33 cellular contexts compared by ENCODE assay signal in genomic region chr19:46390121-46390858, GRCh38. TPM values are rescaled to one million over a fixed set of nuclear protein-coding genes. Genes with fewer than 3 reads are reported as not detected.
A peak's percentile ranks its signal among the peaks of the same experiment; 100 is the strongest.
DNase-seq lines count a peak whose midpoint lies in the region; ATAC-seq and TF ChIP-seq lines count a peak whose summit lies in the region.
"Had no signal": no experiment of that assay in that cellular context is flagged by ENCODE, and none has a peak within 500 bp of the region (broad histone marks: within the 10 kb centered on the region; RNA-seq: fewer than 3 reads in every experiment).

No MANE protein-coding gene starts in this region.

- POLR2A ChIA-PET in RWPE1 (lab: Yijun Ruan, JAX; ENCODE audit: low non-redundant PET), result no interaction called here

- peak overlapping the region; percentile 58 for H3K27ac ChIP-seq in RWPE1
- H3K27ac ChIP-seq: heart left ventricle, PC-9, psoas muscle had no signal

- intact Hi-C loops in left colon (cut with DNase I, micrococcal nuclease), result no loop called here

- H3K4me1 Mint-ChIP-seq in activated T-cell treated with anti-CD3 and anti-CD28 coated beads, Interleukin-2, amount 50 U/mL, for 4 hours (ENCODE audit: low read depth), result peaks cover 5% of the 10 kb centered on the region
- no peaks in the 10 kb centered on the region for H3K4me1 Mint-ChIP-seq in stimulated activated memory B cell treated with anti-CD40 and anti-IgM and Interleukin-4, amounts not matched to agents 10 μg/mL and 1 μg/mL and 100 μg/mL, for 72 hours

- H3K4me3 Mint-ChIP-seq in activated T-cell treated with anti-CD3 and anti-CD28 coated beads, Interleukin-2, amount 50 U/mL, for 4 hours, result no peak overlapping the region
- no peak overlapping the region for H3K4me3 Mint-ChIP-seq in stimulated activated memory B cell treated with anti-CD40 and anti-IgM and Interleukin-4, amounts not matched to agents 10 μg/mL and 1 μg/mL and 100 μg/mL, for 72 hours
- H3K4me3 Mint-ChIP-seq: activated CD4-positive, alpha-beta memory T cell treated with anti-CD3 and anti-CD28 coated beads, Interleukin-2, amount 10 ng/mL, durations not matched to agents 7 days and 5 days; CD8-positive, alpha-beta T cell; H9; naive thymus-derived CD8-positive, alpha-beta T cell had no signal

- no peak overlapping the region for H3K27ac Mint-ChIP-seq in stimulated activated memory B cell treated with anti-CD40 and anti-IgM and Interleukin-4, amounts not matched to agents 10 μg/mL and 1 μg/mL and 100 μg/mL, for 72 hours
- H3K27ac Mint-ChIP-seq: activated CD4-positive, alpha-beta memory T cell treated with anti-CD3 and anti-CD28 coated beads, Interleukin-2, amount 10 ng/mL, durations not matched to agents 7 days and 5 days; activated naive CD4-positive, alpha-beta T cell treated with anti-CD3 and anti-CD28 coated beads, Interleukin-2, amount 50 U/mL, for 72 hours; activated T-helper 2 cell treated with anti-CD3 and anti-CD28 coated beads, Interferon-gamma antibody, Interleukin-2, Interleukin-4, amounts not matched to agents 10 μg/mL and 5 μg/mL and 100 μg/mL, durations not matched to agents 14 hours and 24 hours and 36 hours; CD8-positive, alpha-beta T cell had no signal

- no peak for DNase-seq in activated T-cell treated with anti-CD3 and anti-CD28 coated beads, Interleukin-2, amount 50 U/mL, for 4 hours
- DNase-seq in activated T-cell treated with anti-CD3 and anti-CD28 coated beads, Interleukin-2, amount 50 U/mL, for 1 hour, result no peak
- DNase-seq in RWPE1 (ENCODE audit: low spot score), result no peak
- DNase-seq in left colon, result no peak
- no peak for DNase-seq in stimulated activated CD4-positive, alpha-beta T cell treated with anti-CD3 and anti-CD28 coated beads, Interleukin-4, amount 100 ng/mL, for 1 hour
- DNase-seq in DMS53 treated with DMSO at 0.1 percent for 48 hours (lab: John Stamatoyannopoulos, UW; ENCODE audit: unreplicated experiment), result no peak
- DNase-seq in germinal center (ENCODE audit: low spot score), result no peak
- DNase-seq: activated CD4-positive, alpha-beta memory T cell treated with anti-CD3 and anti-CD28 coated beads, Interleukin-2, amount 10 ng/mL, durations not matched to agents 7 days and 5 days; AML-193; caudate nucleus; CD8-positive, alpha-beta T cell; cortex of kidney; H9; KBM-7; naive thymus-derived CD8-positive, alpha-beta T cell; NCI-H1092; NCI-H187 treated with DMSO at 0.1 percent for 48 hours; NCI-H524 treated with DMSO at 0.1 percent for 48 hours; nucleus accumbens; PC-9; SHP77; stimulated activated naive CD8-positive, alpha-beta T cell treated with anti-CD3 and anti-CD28 coated beads, Interleukin-15, Interleukin-2, amounts not matched to agents 100 U/mL and 50 U/mL, for 24 hours had no signal

- H3K9me3 Mint-ChIP-seq in activated T-cell treated with anti-CD3 and anti-CD28 coated beads, Interleukin-2, amount 50 U/mL, for 4 hours, result no peaks in the 10 kb centered on the region
- H3K9me3 Mint-ChIP-seq in stimulated activated memory B cell treated with anti-CD40 and anti-IgM and Interleukin-4, amounts not matched to agents 10 μg/mL and 1 μg/mL and 100 μg/mL, for 72 hours, result peaks cover 3% of the 10 kb centered on the region
- H3K9me3 Mint-ChIP-seq: activated naive CD4-positive, alpha-beta T cell treated with anti-CD3 and anti-CD28 coated beads, Interleukin-2, amount 50 U/mL, for 72 hours; CD8-positive, alpha-beta T cell; naive thymus-derived CD8-positive, alpha-beta T cell had no signal

- ATAC-seq in activated T-cell treated with anti-CD3 and anti-CD28 coated beads, Interleukin-2, amount 50 U/mL, for 4 hours, result peak; percentile 42 to 51
- ATAC-seq in left colon, result peak; percentile 10
- ATAC-seq in stimulated activated memory B cell treated with anti-CD40 and anti-IgM and Interleukin-4, amounts not matched to agents 10 μg/mL and 1 μg/mL and 100 μg/mL, for 72 hours, result peak; percentile 35
- ATAC-seq: activated naive CD4-positive, alpha-beta T cell treated with anti-CD3 and anti-CD28 coated beads, Interleukin-2, amount 50 U/mL, for 72 hours; CD8-positive, alpha-beta T cell; esophagus mucosa; naive thymus-derived CD8-positive, alpha-beta T cell; stimulated activated naive CD8-positive, alpha-beta T cell treated with anti-CD3 and anti-CD28 coated beads, Interleukin-15, Interleukin-2, amounts not matched to agents 100 U/mL and 50 U/mL, for 24 hours had no signal

- peaks cover 27% of the 10 kb centered on the region for H3K36me3 Mint-ChIP-seq in activated T-cell treated with anti-CD3 and anti-CD28 coated beads, Interleukin-2, amount 50 U/mL, for 4 hours (ENCODE audit: insufficient read depth)
- peaks cover 65% of the 10 kb centered on the region for H3K36me3 Mint-ChIP-seq in stimulated activated memory B cell treated with anti-CD40 and anti-IgM and Interleukin-4, amounts not matched to agents 10 μg/mL and 1 μg/mL and 100 μg/mL, for 72 hours

- H3K27me3 Mint-ChIP-seq in activated T-cell treated with anti-CD3 and anti-CD28 coated beads, Interleukin-2, amount 50 U/mL, for 4 hours (ENCODE audit: low read depth), result no peaks in the 10 kb centered on the region
- H3K27me3 Mint-ChIP-seq in stimulated activated memory B cell treated with anti-CD40 and anti-IgM and Interleukin-4, amounts not matched to agents 10 μg/mL and 1 μg/mL and 100 μg/mL, for 72 hours, result no peaks in the 10 kb centered on the region
- H3K27me3 Mint-ChIP-seq: activated CD4-positive, alpha-beta memory T cell treated with anti-CD3 and anti-CD28 coated beads, Interleukin-2, amount 10 ng/mL, durations not matched to agents 7 days and 5 days; naive thymus-derived CD8-positive, alpha-beta T cell had no signal

- CTCF ChIA-PET in RWPE1 (lab: Yijun Ruan, JAX), result no interaction called here

- no peak for TF ChIP-seq CTCF in RWPE1 (conservative IDR thresholded peaks at IDR 0.05; ENCODE audit: low read depth)

RNA-seq across cellular contexts. Expression of gene CCDC8, which starts 23.1 kb away (rescaled TPM):
- under 1 TPM in 2 of 3 donors, not detected in 1; 0.05 to 0.08 TPM for total RNA-seq in activated T-cell treated with anti-CD3 and anti-CD28 coated beads, Interleukin-2, amount 50 U/mL, for 4 hours
- 1 to 10 TPM in 1 of 2 donors, under 1 TPM in 1; 0.40 to 2.5 TPM for total RNA-seq in left colon
- total RNA-seq: A172; activated CD4-positive, alpha-beta memory T cell treated with anti-CD3 and anti-CD28 coated beads, Interleukin-2, amount 10 ng/mL, durations not matched to agents 7 days and 5 days; activated naive CD4-positive, alpha-beta T cell treated with anti-CD3 and anti-CD28 coated beads, Interleukin-2, amount 50 U/mL, for 72 hours; activated T-helper 2 cell treated with anti-CD3 and anti-CD28 coated beads, Interferon-gamma antibody, Interleukin-2, Interleukin-4, amounts not matched to agents 10 μg/mL and 5 μg/mL and 100 μg/mL, durations not matched to agents 14 hours and 24 hours and 36 hours; CD8-positive, alpha-beta T cell; HT1080; M059J; mononuclear cell; naive thymus-derived CD8-positive, alpha-beta T cell had no signal

RNA-seq across cellular contexts. Expression of gene PNMA8C, which starts 38.4 kb away (rescaled TPM):
- not detected for total RNA-seq in activated T-cell treated with anti-CD3 and anti-CD28 coated beads, Interleukin-2, amount 50 U/mL, for 4 hours
- under 1 TPM in 1 of 2 donors, not detected in 1; 0.06 TPM for total RNA-seq in left colon
- total RNA-seq: A172; activated CD4-positive, alpha-beta memory T cell treated with anti-CD3 and anti-CD28 coated beads, Interleukin-2, amount 10 ng/mL, durations not matched to agents 7 days and 5 days; activated naive CD4-positive, alpha-beta T cell treated with anti-CD3 and anti-CD28 coated beads, Interleukin-2, amount 50 U/mL, for 72 hours; activated T-helper 2 cell treated with anti-CD3 and anti-CD28 coated beads, Interferon-gamma antibody, Interleukin-2, Interleukin-4, amounts not matched to agents 10 μg/mL and 5 μg/mL and 100 μg/mL, durations not matched to agents 14 hours and 24 hours and 36 hours; esophagus mucosa; HT1080; lower leg skin; M059J; mononuclear cell; naive thymus-derived CD8-positive, alpha-beta T cell; PC-9; psoas muscle had no signal

RNA-seq across cellular contexts. Expression of gene PPP5C, which starts 43.4 kb away (rescaled TPM):
- total RNA-seq in activated T-cell treated with anti-CD3 and anti-CD28 coated beads, Interleukin-2, amount 50 U/mL, for 4 hours, result 100 to 1,000 TPM; 149 to 154 (median 154) TPM
- total RNA-seq in left colon, result 10 to 100 TPM; 51.8 to 80.7 TPM
